Comparison of ENCODE assay signal across 8 cellular contexts in genomic region chr16:3457434-3458252, GRCh38. TPM values are rescaled to one million over a fixed set of nuclear protein-coding genes. Genes with fewer than 3 reads are reported as not detected.
DNase-seq lines count a peak whose midpoint lies in the region; ATAC-seq and TF ChIP-seq lines count a peak whose summit lies in the region.

No MANE protein-coding gene starts in this region.

- H3K9ac ChIP-seq in HUES48 (ENCODE audit: low read depth, low read length) (peak overlapping the region; percentile 95), NT2/D1 (ENCODE audit: insufficient read length, low read depth) (peak overlapping the region; percentile 90)

- no peaks in the 10 kb centered on the region for H3K27me3 ChIP-seq in HUES48 (ENCODE audit: control insufficient read depth, insufficient read depth, low read length)
- H3K27me3 ChIP-seq in NT2/D1 (ENCODE audit: insufficient read depth, insufficient read length) = no peaks in the 10 kb centered on the region

- H3K36me3 ChIP-seq in HUES48 (ENCODE audit: control insufficient read depth, insufficient read depth, low read length) = no peaks in the 10 kb centered on the region
- H3K36me3 ChIP-seq in NT2/D1 (ENCODE audit: insufficient read depth, insufficient read length, low read length) = peaks cover 37% of the 10 kb centered on the region
- H3K36me3 ChIP-seq in mucosa of descending colon (ENCODE audit: low read depth) = no peaks in the 10 kb centered on the region

- peaks cover 25% of the 10 kb centered on the region for H3K4me1 ChIP-seq in HUES48 (ENCODE audit: control insufficient read depth, insufficient read depth, low read length)
- peaks cover 7% of the 10 kb centered on the region for H3K4me1 ChIP-seq in NT2/D1 (ENCODE audit: insufficient read depth, insufficient read length)
- peaks cover 46% of the 10 kb centered on the region for H3K4me1 ChIP-seq in mucosa of descending colon (ENCODE audit: low read depth)

- DNase-seq in DMS 273 treated with DMSO at 0.1 percent for 48 hours (lab: John Stamatoyannopoulos, UW) (peak; percentile 55), NT2/D1 (ENCODE audit: low read depth, low spot score) (peak; percentile 92), activated T-cell treated with anti-CD3 and anti-CD28 coated beads for 1 hour (ENCODE audit: low read depth) (peak; percentile 89), epidermal melanocyte (ENCODE audit: insufficient read length, low spot score) (peak; percentile 97), mucosa of descending colon (peak; percentile 90 to 95 (median 93))
- peak; percentile 69 to 82 for DNase-seq in stimulated activated CD8-positive, alpha-beta memory T cell treated with anti-CD3 and anti-CD28 coated beads, Interleukin-4, amount 100 ng/mL, for 1 hour (ENCODE audit: low read depth in 2 of 2, low spot score in 1 of 2)

- peak overlapping the region; percentile 95 for H3K27ac ChIP-seq in HUES48 (ENCODE audit: low read depth, low read length)

- intact Hi-C loops in mucosa of descending colon (cut with DNase I, micrococcal nuclease) = no loop called here

- TF ChIP-seq CTCF in mucosa of descending colon (IDR thresholded peaks at IDR 0.05) = peak; percentile 43

- H3K9me3 ChIP-seq in HUES48 (ENCODE audit: control insufficient read depth, insufficient read depth, low read length) (no peaks in the 10 kb centered on the region), NT2/D1 (ENCODE audit: insufficient read depth, low read length) (no peaks in the 10 kb centered on the region), mucosa of descending colon (no peaks in the 10 kb centered on the region)

- H3K4me3 ChIP-seq in HUES48 (ENCODE audit: low read depth, low read length) (peak overlapping the region; percentile 96), NT2/D1 (ENCODE audit: insufficient read length, low read depth) (peak overlapping the region; percentile 91), mucosa of descending colon (peak overlapping the region; percentile 97)

- ATAC-seq in GM21423 (IDR thresholded peaks at IDR 0.05; ENCODE audit: unreplicated experiment) (peak; percentile 64), mucosa of descending colon (peak; percentile 91)

RNA-seq across cellular contexts. Expression of gene NAA60, which starts 14.2 kb away (rescaled TPM):
- 10 to 100 TPM; 72.2 to 94.7 (median 83.3) TPM for total RNA-seq in mucosa of descending colon

RNA-seq across cellular contexts. Expression of gene ZNF597, which starts 14.3 kb away (rescaled TPM):
- 1 to 10 TPM; 1.9 TPM for total RNA-seq in mucosa of descending colon

RNA-seq across cellular contexts. Expression of gene C16orf90, which starts 37.6 kb away (rescaled TPM):
- total RNA-seq in mucosa of descending colon = not detected

RNA-seq across cellular contexts. Expression of gene CLUAP1, which starts 43.2 kb away (rescaled TPM):
- total RNA-seq in mucosa of descending colon = 10 to 100 TPM in 2 of 3 donors, 1 to 10 TPM in 1; 8.3 to 37.3 (median 10.8) TPM

RNA-seq across cellular contexts. Expression of gene ZNF174, which starts 56.6 kb away (rescaled TPM):
- total RNA-seq in mucosa of descending colon = 10 to 100 TPM in 1 of 3 donors, 1 to 10 TPM in 2; 7.5 to 14.5 (median 8.0) TPM

Comparison
In these comparisons a context has a peak if more than half of its experiments do, and no peak if none do; other contexts are left out.
1. Peak in every context shown above with its lines: DNase-seq, ATAC-seq, H3K4me3 ChIP-seq and H3K27ac ChIP-seq.